ENCODE assay signal across 26 cellular contexts in genomic region chr7:153829523-153829922, GRCh38.
"Had no signal": no experiment of that assay in that cellular context is flagged by ENCODE, and none has a peak within 500 bp of the region (broad histone marks: within the 10 kb centered on the region; RNA-seq: fewer than 3 reads in every experiment).

No MANE protein-coding gene starts in this region.

- H3K4me1 Mint-ChIP-seq: immature natural killer cell; mesothelial cell of epicardium; stimulated activated naive B cell treated with anti-CD40 and anti-IgM and Interleukin-4, amounts not matched to agents 10 μg/mL and 1 μg/mL and 100 μg/mL, for 72 hours had no signal

- H3K27me3 ChIP-seq: ovary, right atrium auricular region, stomach, tibial artery, vagina had no signal

- H3K4me3 ChIP-seq: heart left ventricle, left ventricle myocardium inferior, mucosa of descending colon, ovary, right atrium auricular region, smooth muscle cell, stomach, thoracic aorta, tibial artery, vagina had no signal

- ATAC-seq: heart left ventricle; left colon; mucosa of descending colon; naive thymus-derived CD4-positive, alpha-beta T cell; natural killer cell treated with Interleukin-12 subunit alpha and Interleukin-12 subunit beta and Interleukin-15 and Interleukin-18, amount 100 ng/mL, for 72 hours; sciatic nerve; stimulated activated naive B cell treated with anti-CD40 and anti-IgM and Interleukin-4, amounts not matched to agents 10 μg/mL and 1 μg/mL and 100 μg/mL, for 72 hours; stimulated activated naive CD8-positive, alpha-beta T cell treated with anti-CD3 and anti-CD28 coated beads, Interleukin-15, Interleukin-2, amounts not matched to agents 100 U/mL and 50 U/mL, for 24 hours had no signal

- H3K9me3 ChIP-seq: heart left ventricle, left ventricle myocardium inferior, mucosa of descending colon, ovary, right atrium auricular region, stomach, thoracic aorta, tibial artery, vagina had no signal

- H3K4me1 ChIP-seq: heart left ventricle, left ventricle myocardium inferior, right atrium auricular region, tibial artery, vagina had no signal

- H3K27ac Mint-ChIP-seq: immature natural killer cell; mesothelial cell of epicardium; naive thymus-derived CD4-positive, alpha-beta T cell; natural killer cell treated with Interleukin-12 subunit alpha and Interleukin-12 subunit beta and Interleukin-15 and Interleukin-18, amount 100 ng/mL, for 72 hours; progenitor cell of endocrine pancreas; stimulated activated naive B cell treated with anti-CD40 and anti-IgM and Interleukin-4, amounts not matched to agents 10 μg/mL and 1 μg/mL and 100 μg/mL, for 72 hours had no signal

- H3K27me3 Mint-ChIP-seq: natural killer cell treated with Interleukin-12 subunit alpha and Interleukin-12 subunit beta and Interleukin-15 and Interleukin-18, amount 100 ng/mL, for 72 hours; progenitor cell of endocrine pancreas; stimulated activated naive B cell treated with anti-CD40 and anti-IgM and Interleukin-4, amounts not matched to agents 10 μg/mL and 1 μg/mL and 100 μg/mL, for 72 hours had no signal

- H3K4me3 Mint-ChIP-seq: immature natural killer cell; mesothelial cell of epicardium; naive thymus-derived CD4-positive, alpha-beta T cell; natural killer cell treated with Interleukin-12 subunit alpha and Interleukin-12 subunit beta and Interleukin-15 and Interleukin-18, amount 100 ng/mL, for 72 hours; stimulated activated naive B cell treated with anti-CD40 and anti-IgM and Interleukin-4, amounts not matched to agents 10 μg/mL and 1 μg/mL and 100 μg/mL, for 72 hours had no signal

- H3K36me3 ChIP-seq: heart left ventricle, left ventricle myocardium inferior, ovary, right atrium auricular region, stomach, thoracic aorta, tibial artery, vagina had no signal

- H3K36me3 Mint-ChIP-seq: immature natural killer cell; mesothelial cell of epicardium; naive thymus-derived CD4-positive, alpha-beta T cell; stimulated activated naive B cell treated with anti-CD40 and anti-IgM and Interleukin-4, amounts not matched to agents 10 μg/mL and 1 μg/mL and 100 μg/mL, for 72 hours had no signal

- DNase-seq: glutamatergic neuron; heart left ventricle; hypothalamus; immature natural killer cell; kidney; left colon; left ventricle myocardium inferior; mammary epithelial cell; mesendoderm; mucosa of descending colon; naive thymus-derived CD4-positive, alpha-beta T cell; ovary; stimulated activated CD4-positive, alpha-beta T cell treated with anti-CD3 and anti-CD28 coated beads, Interleukin-1b, Interleukin-23, amount 100 ng/mL, for 48 hours; stimulated activated CD4-positive, alpha-beta T cell treated with anti-CD3 and anti-CD28 coated beads, Interleukin-4, amount 100 ng/mL, for 1 hour; stimulated activated naive B cell treated with anti-CD40 and anti-IgM and Interleukin-4, amounts not matched to agents 10 μg/mL and 1 μg/mL and 100 μg/mL, for 72 hours; stimulated activated naive CD8-positive, alpha-beta T cell treated with anti-CD3 and anti-CD28 coated beads, Interleukin-15, Interleukin-2, amounts not matched to agents 100 U/mL and 50 U/mL, for 24 hours; stomach; tibial artery had no signal

- H3K4me2 ChIP-seq: smooth muscle cell had no signal

- H3K27ac ChIP-seq: heart left ventricle, left ventricle myocardium inferior, ovary, right atrium auricular region, stomach, thoracic aorta, tibial artery, vagina had no signal
